Comparison of ENCODE assay signal across 15 cellular contexts in genomic region chr11:119704849-119705248, GRCh38.
"Had no signal": no experiment of that assay in that cellular context is flagged by ENCODE, and none has a peak within 500 bp of the region (broad histone marks: within the 10 kb centered on the region; RNA-seq: fewer than 3 reads in every experiment).

No MANE protein-coding gene starts in this region.

- H3K27ac ChIP-seq: gastroesophageal sphincter, sigmoid colon, spleen, thoracic aorta, upper lobe of right lung had no signal

- H3K36me3 Mint-ChIP-seq: activated naive CD8-positive, alpha-beta T cell; stimulated activated naive B cell treated with anti-CD40 and anti-IgM and Interleukin-4, amounts not matched to agents 10 μg/mL and 1 μg/mL and 100 μg/mL, for 72 hours had no signal

- H3K9me3 ChIP-seq: gastroesophageal sphincter, sigmoid colon, spleen, thoracic aorta, upper lobe of right lung had no signal

- H3K4me3 ChIP-seq: gastroesophageal sphincter, sigmoid colon, spleen, thoracic aorta, upper lobe of right lung had no signal

- ATAC-seq: esophagus mucosa; gastroesophageal sphincter; naive thymus-derived CD8-positive, alpha-beta T cell; stimulated activated naive B cell treated with anti-CD40 and anti-IgM and Interleukin-4, amounts not matched to agents 10 μg/mL and 1 μg/mL and 100 μg/mL, for 72 hours; upper lobe of right lung had no signal

- H3K27me3 ChIP-seq: gastroesophageal sphincter, sigmoid colon, upper lobe of right lung had no signal

- H3K36me3 ChIP-seq: gastroesophageal sphincter, sigmoid colon, spleen, thoracic aorta, upper lobe of right lung had no signal

- H3K27ac Mint-ChIP-seq: activated naive CD8-positive, alpha-beta T cell; activated T-helper 1 cell treated with anti-CD3 and anti-CD28 coated beads, Interleukin-12 subunit alpha, Interleukin-12 subunit beta, Interleukin-2, Interleukin-4 antibody, amounts not matched to agents 30 ng/mL and 10 ng/mL and 1 ng/mL, durations not matched to agents 14 hours and 24 hours and 36 hours; naive thymus-derived CD8-positive, alpha-beta T cell; stimulated activated naive B cell treated with anti-CD40 and anti-IgM and Interleukin-4, amounts not matched to agents 10 μg/mL and 1 μg/mL and 100 μg/mL, for 72 hours had no signal

- H3K4me1 ChIP-seq: gastroesophageal sphincter, sigmoid colon, upper lobe of right lung had no signal

- DNase-seq: activated CD4-positive, alpha-beta T cell treated with anti-CD3 and anti-CD28 coated beads, Interleukin-2, amount 50 U/mL, for 48 hours; activated T-cell treated with anti-CD3 and anti-CD28 coated beads for 4 hours; amniotic stem cell; caudate nucleus; mesenchymal stem cell; naive thymus-derived CD8-positive, alpha-beta T cell; sigmoid colon; spleen; stimulated activated naive B cell treated with anti-CD40 and anti-IgM and Interleukin-4, amounts not matched to agents 10 μg/mL and 1 μg/mL and 100 μg/mL, for 72 hours; upper lobe of right lung had no signal

- H3K9me3 Mint-ChIP-seq: activated T-helper 1 cell treated with anti-CD3 and anti-CD28 coated beads, Interleukin-12 subunit alpha, Interleukin-12 subunit beta, Interleukin-2, Interleukin-4 antibody, amounts not matched to agents 30 ng/mL and 10 ng/mL and 1 ng/mL, durations not matched to agents 14 hours and 24 hours and 36 hours; naive thymus-derived CD8-positive, alpha-beta T cell; stimulated activated naive B cell treated with anti-CD40 and anti-IgM and Interleukin-4, amounts not matched to agents 10 μg/mL and 1 μg/mL and 100 μg/mL, for 72 hours had no signal

- H3K4me3 Mint-ChIP-seq: activated naive CD8-positive, alpha-beta T cell; activated T-helper 1 cell treated with anti-CD3 and anti-CD28 coated beads, Interleukin-12 subunit alpha, Interleukin-12 subunit beta, Interleukin-2, Interleukin-4 antibody, amounts not matched to agents 30 ng/mL and 10 ng/mL and 1 ng/mL, durations not matched to agents 14 hours and 24 hours and 36 hours; naive thymus-derived CD8-positive, alpha-beta T cell; stimulated activated naive B cell treated with anti-CD40 and anti-IgM and Interleukin-4, amounts not matched to agents 10 μg/mL and 1 μg/mL and 100 μg/mL, for 72 hours had no signal
